Comparison of ENCODE assay signal across 12 cellular contexts in genomic region chrX:136765957-136766356, GRCh38. TPM values are rescaled to one million over a fixed set of nuclear protein-coding genes. Genes with fewer than 3 reads are reported as not detected.
DNase-seq lines count a peak whose midpoint lies in the region; ATAC-seq, FAIRE-seq and TF ChIP-seq lines count a peak whose summit lies in the region.
"Had no signal": no experiment of that assay in that cellular context is flagged by ENCODE, and none has a peak within 500 bp of the region (broad histone marks: within the 10 kb centered on the region; RNA-seq: fewer than 3 reads in every experiment).

No MANE protein-coding gene starts in this region.

- H3K9me3 ChIP-seq in mesenchymal stem cell (ENCODE audit: control insufficient read depth, low read length): no peaks in the 10 kb centered on the region
- H3K9me3 ChIP-seq: left lung had no signal

- H3K4me3 ChIP-seq in mesenchymal stem cell (ENCODE audit: insufficient read depth in 1 of 2, low read depth in 1 of 2, low read length in 2 of 2): peak overlapping the region in 1 of 2 experiments; percentile 75

- no peaks in the 10 kb centered on the region for H3K79me1 ChIP-seq in mesenchymal stem cell (replicated peaks; ENCODE audit: low read length, poor library complexity, severe bottlenecking)

- no peak overlapping the region for H3K4ac ChIP-seq in mesenchymal stem cell (ENCODE audit: low read depth in 1 of 2, low read length in 2 of 2)

- H3K9ac ChIP-seq in mesenchymal stem cell (ENCODE audit: low read length): peak overlapping the region; percentile 41

- H3K36me3 Mint-ChIP-seq in activated naive CD8-positive, alpha-beta T cell treated with anti-CD3 and anti-CD28 coated beads, Interleukin-2, amount 10 ng/mL, durations not matched to agents 7 days and 5 days: peaks cover 13% of the 10 kb centered on the region

- DNase-seq in AG20443 (ENCODE audit: low spot score) (peak; percentile 8), GM18507 (ENCODE audit: extremely low spot score, insufficient read length, low read depth) (no peak), mesenchymal stem cell (no peak), RWPE1 (ENCODE audit: low spot score) (no peak)
- no peak for DNase-seq in activated naive CD8-positive, alpha-beta T cell treated with anti-CD3 and anti-CD28 coated beads, Interleukin-2, amount 10 ng/mL, durations not matched to agents 7 days and 5 days
- no peak for DNase-seq in activated effector memory CD4-positive, alpha-beta T cell treated with Interleukin-2 at 50 U/mL for 16 hours
- DNase-seq: activated CD4-positive, CD25-positive, alpha-beta regulatory T cell; DMS79 treated with DMSO at 0.1 percent for 48 hours; H9; left lung had no signal

- H3K23ac ChIP-seq in mesenchymal stem cell (ENCODE audit: low read length in 2 of 2): no peak overlapping the region

- no peaks in the 10 kb centered on the region for H3K27me3 ChIP-seq in mesenchymal stem cell (ENCODE audit: control insufficient read depth in 1 of 2, insufficient read depth in 1 of 2, low read length in 2 of 2)
- H3K27me3 ChIP-seq: left lung had no signal

- CTCF ChIA-PET in RWPE1 (lab: Yijun Ruan, JAX): no interaction called here

- H3K36me3 ChIP-seq in mesenchymal stem cell (ENCODE audit: control insufficient read depth in 1 of 2, insufficient read depth in 2 of 2, low read depth in 1 of 2, low read length in 2 of 2): no peaks in the 10 kb centered on the region
- H3K36me3 ChIP-seq: left lung had no signal

- FAIRE-seq in GM18507 (lab: Jason Lieb, UNC): peak; percentile 51

- peaks cover 51% of the 10 kb centered on the region for H3K4me1 Mint-ChIP-seq in activated naive CD8-positive, alpha-beta T cell treated with anti-CD3 and anti-CD28 coated beads, Interleukin-2, amount 10 ng/mL, durations not matched to agents 7 days and 5 days

- no peak overlapping the region for H3K18ac ChIP-seq in mesenchymal stem cell (ENCODE audit: low read depth in 1 of 2, low read length in 2 of 2)

- no peak overlapping the region for H2BK12ac ChIP-seq in mesenchymal stem cell (ENCODE audit: low read length in 2 of 2)

- no peak overlapping the region for H2BK5ac ChIP-seq in mesenchymal stem cell (ENCODE audit: low read depth, low read length, poor library complexity, severe bottlenecking)

- H3K4me1 ChIP-seq in mesenchymal stem cell (ENCODE audit: control insufficient read depth, insufficient read depth, low read depth, low read length): peaks cover 6% of the 10 kb centered on the region

- H2AK5ac ChIP-seq in mesenchymal stem cell (ENCODE audit: low read length, severe bottlenecking): no peak overlapping the region

- POLR2A ChIA-PET in activated naive CD8-positive, alpha-beta T cell treated with anti-CD3 and anti-CD28 coated beads, Interleukin-2, amount 10 ng/mL, durations not matched to agents 7 days and 5 days (lab: Charles Lee): interaction anchor here (3.8 kb wide), 1 partner anchor 113 kb away, joined by 25 read pairs; the partner anchor contains the start of gene RBMX
- POLR2A ChIA-PET in RWPE1 (lab: Yijun Ruan, JAX; ENCODE audit: low non-redundant PET): no interaction called here

- no peak overlapping the region for H3K27ac ChIP-seq in mesenchymal stem cell (ENCODE audit: low read length, poor library complexity, severe bottlenecking)
- no peak overlapping the region for H3K27ac ChIP-seq in RWPE1

- H4K91ac ChIP-seq in mesenchymal stem cell (ENCODE audit: low read length): no peak overlapping the region

- no peaks in the 10 kb centered on the region for H3K27me3 Mint-ChIP-seq in activated naive CD8-positive, alpha-beta T cell treated with anti-CD3 and anti-CD28 coated beads, Interleukin-2, amount 10 ng/mL, durations not matched to agents 7 days and 5 days

- H2BK120ac ChIP-seq in mesenchymal stem cell (ENCODE audit: low read depth, low read length): no peak overlapping the region

- H2AFZ ChIP-seq in mesenchymal stem cell (ENCODE audit: low read depth, low read length): no peak overlapping the region

- no peak overlapping the region for H3K14ac ChIP-seq in mesenchymal stem cell (ENCODE audit: low read length in 2 of 2)

- H3K9me3 Mint-ChIP-seq in activated naive CD8-positive, alpha-beta T cell treated with anti-CD3 and anti-CD28 coated beads, Interleukin-2, amount 10 ng/mL, durations not matched to agents 7 days and 5 days: no peaks in the 10 kb centered on the region

- H3K27ac Mint-ChIP-seq in activated naive CD8-positive, alpha-beta T cell treated with anti-CD3 and anti-CD28 coated beads, Interleukin-2, amount 10 ng/mL, durations not matched to agents 7 days and 5 days: peak overlapping the region; percentile 31
- H3K27ac Mint-ChIP-seq: H9 had no signal

- H2BK15ac ChIP-seq in mesenchymal stem cell (ENCODE audit: low read depth, poor library complexity, severe bottlenecking): no peak overlapping the region

- H3K4me3 Mint-ChIP-seq in activated naive CD8-positive, alpha-beta T cell treated with anti-CD3 and anti-CD28 coated beads, Interleukin-2, amount 10 ng/mL, durations not matched to agents 7 days and 5 days: peak overlapping the region; percentile 79

- no peak for TF ChIP-seq CTCF in RWPE1 (conservative IDR thresholded peaks at IDR 0.05; ENCODE audit: low read depth)

- no peak overlapping the region for H3K4me2 ChIP-seq in mesenchymal stem cell (ENCODE audit: low read length, poor library complexity, severe bottlenecking)

- no peak for ATAC-seq in activated naive CD8-positive, alpha-beta T cell treated with anti-CD3 and anti-CD28 coated beads, Interleukin-2, amount 10 ng/mL, durations not matched to agents 7 days and 5 days (ENCODE audit: low read depth)
- ATAC-seq in GM18498 (IDR thresholded peaks at IDR 0.05; ENCODE audit: unreplicated experiment) (no peak), GM18505 (IDR thresholded peaks at IDR 0.05; ENCODE audit: unreplicated experiment) (no peak)

- TF ChIP-seq POLR2A in GM18505 (IDR thresholded peaks at IDR 0.05; ENCODE audit: borderline replicate concordance, extremely low read depth, insufficient read depth, insufficient read length): no peak

- H4K8ac ChIP-seq in mesenchymal stem cell (ENCODE audit: low read length): no peak overlapping the region

RNA-seq across cellular contexts. Expression of gene ARHGEF6, which starts 14.8 kb away (rescaled TPM):
- total RNA-seq in activated naive CD8-positive, alpha-beta T cell treated with anti-CD3 and anti-CD28 coated beads, Interleukin-2, amount 10 ng/mL, durations not matched to agents 7 days and 5 days: 10 to 100 TPM; 85.0 to 87.1 TPM
- polyA plus RNA-seq in mesenchymal stem cell (2013, experiment 1 of 2): 2.7 TPM
- 2.9 TPM for polyA plus RNA-seq in mesenchymal stem cell (2013, experiment 2 of 2)
